In the genomic region with DNA sequence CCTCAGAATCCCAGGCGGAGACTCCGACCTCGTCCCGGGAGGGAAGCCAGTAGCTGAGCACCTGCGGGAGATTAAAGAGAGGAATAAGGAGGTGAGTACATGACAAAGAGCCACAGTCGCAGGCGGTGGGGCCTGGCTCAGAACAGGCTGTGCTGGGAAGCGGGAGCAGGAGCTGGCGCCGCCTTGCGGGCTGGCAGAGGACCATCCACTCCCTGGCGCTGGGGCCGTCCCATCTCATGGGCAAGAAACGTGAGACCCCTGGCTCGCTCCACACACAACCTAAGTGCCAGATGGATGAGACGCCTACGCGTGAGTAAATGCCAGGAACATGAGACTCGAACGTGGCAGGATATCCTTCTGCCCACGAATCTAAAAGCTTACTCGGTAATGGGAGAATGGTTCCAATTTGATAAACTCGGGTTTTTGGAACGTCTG, we compare ENCODE assay signal across 2 cellular contexts.
TF ChIP-seq lines count a peak whose summit lies in the region.

No MANE protein-coding gene starts in this region.

TF ChIP-seq in HEK293, 187 proteins besides CTCF, POLR2A, EP300 and RAD21 (continued from another document and continues in another):
- TF ChIP-seq ZNF280D (tag by site-specific recombination; IDR thresholded peaks at IDR 0.05) (no peak), ZNF747 (tag by site-specific recombination; IDR thresholded peaks at IDR 0.05) (no peak), ZNF600 (tag by site-specific recombination; IDR thresholded peaks at IDR 0.05) (peak; percentile 70; the same call in 1 of the 2 replicates), ZBTB26 (tag by site-specific recombination; optimal IDR thresholded peaks at IDR 0.05) (peak; percentile 20), ZIC2 (tag by site-specific recombination; IDR thresholded peaks at IDR 0.05) (peak; percentile 36), ZNF23 (tag by site-specific recombination; IDR thresholded peaks at IDR 0.05; ENCODE audit: borderline replicate concordance) (no peak), KLF10 (tag by site-specific recombination; IDR thresholded peaks at IDR 0.05) (no peak), PRDM1 (tag by site-specific recombination; IDR thresholded peaks at IDR 0.05) (no peak), ZBTB44 (tag by site-specific recombination; IDR thresholded peaks at IDR 0.05) (no peak)
- TF ChIP-seq, protein P1, sequence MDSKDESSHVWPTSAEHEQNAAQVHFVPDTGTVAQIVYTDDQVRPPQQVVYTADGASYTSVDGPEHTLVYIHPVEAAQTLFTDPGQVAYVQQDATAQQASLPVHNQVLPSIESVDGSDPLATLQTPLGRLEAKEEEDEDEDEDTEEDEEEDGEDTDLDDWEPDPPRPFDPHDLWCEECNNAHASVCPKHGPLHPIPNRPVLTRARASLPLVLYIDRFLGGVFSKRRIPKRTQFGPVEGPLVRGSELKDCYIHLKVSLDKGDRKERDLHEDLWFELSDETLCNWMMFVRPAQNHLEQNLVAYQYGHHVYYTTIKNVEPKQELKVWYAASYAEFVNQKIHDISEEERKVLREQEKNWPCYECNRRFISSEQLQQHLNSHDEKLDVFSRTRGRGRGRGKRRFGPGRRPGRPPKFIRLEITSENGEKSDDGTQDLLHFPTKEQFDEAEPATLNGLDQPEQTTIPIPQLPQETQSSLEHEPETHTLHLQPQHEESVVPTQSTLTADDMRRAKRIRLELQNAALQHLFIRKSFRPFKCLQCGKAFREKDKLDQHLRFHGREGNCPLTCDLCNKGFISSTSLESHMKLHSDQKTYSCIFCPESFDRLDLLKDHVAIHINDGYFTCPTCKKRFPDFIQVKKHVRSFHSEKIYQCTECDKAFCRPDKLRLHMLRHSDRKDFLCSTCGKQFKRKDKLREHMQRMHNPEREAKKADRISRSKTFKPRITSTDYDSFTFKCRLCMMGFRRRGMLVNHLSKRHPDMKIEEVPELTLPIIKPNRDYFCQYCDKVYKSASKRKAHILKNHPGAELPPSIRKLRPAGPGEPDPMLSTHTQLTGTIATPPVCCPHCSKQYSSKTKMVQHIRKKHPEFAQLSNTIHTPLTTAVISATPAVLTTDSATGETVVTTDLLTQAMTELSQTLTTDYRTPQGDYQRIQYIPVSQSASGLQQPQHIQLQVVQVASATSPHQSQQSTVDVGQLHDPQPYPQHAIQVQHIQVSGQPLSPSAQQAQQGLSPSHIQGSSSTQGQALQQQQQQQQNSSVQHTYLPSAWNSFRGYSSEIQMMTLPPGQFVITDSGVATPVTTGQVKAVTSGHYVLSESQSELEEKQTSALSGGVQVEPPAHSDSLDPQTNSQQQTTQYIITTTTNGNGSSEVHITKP (tag by site-specific recombination; IDR thresholded peaks at IDR 0.05): peak; percentile 45; the same call in 1 of the 2 replicates

TF ChIP-seq in SK-N-SH, 30 proteins besides CTCF, POLR2A, EP300 and RAD21 (continued from another document):
- TF ChIP-seq, protein P2, sequence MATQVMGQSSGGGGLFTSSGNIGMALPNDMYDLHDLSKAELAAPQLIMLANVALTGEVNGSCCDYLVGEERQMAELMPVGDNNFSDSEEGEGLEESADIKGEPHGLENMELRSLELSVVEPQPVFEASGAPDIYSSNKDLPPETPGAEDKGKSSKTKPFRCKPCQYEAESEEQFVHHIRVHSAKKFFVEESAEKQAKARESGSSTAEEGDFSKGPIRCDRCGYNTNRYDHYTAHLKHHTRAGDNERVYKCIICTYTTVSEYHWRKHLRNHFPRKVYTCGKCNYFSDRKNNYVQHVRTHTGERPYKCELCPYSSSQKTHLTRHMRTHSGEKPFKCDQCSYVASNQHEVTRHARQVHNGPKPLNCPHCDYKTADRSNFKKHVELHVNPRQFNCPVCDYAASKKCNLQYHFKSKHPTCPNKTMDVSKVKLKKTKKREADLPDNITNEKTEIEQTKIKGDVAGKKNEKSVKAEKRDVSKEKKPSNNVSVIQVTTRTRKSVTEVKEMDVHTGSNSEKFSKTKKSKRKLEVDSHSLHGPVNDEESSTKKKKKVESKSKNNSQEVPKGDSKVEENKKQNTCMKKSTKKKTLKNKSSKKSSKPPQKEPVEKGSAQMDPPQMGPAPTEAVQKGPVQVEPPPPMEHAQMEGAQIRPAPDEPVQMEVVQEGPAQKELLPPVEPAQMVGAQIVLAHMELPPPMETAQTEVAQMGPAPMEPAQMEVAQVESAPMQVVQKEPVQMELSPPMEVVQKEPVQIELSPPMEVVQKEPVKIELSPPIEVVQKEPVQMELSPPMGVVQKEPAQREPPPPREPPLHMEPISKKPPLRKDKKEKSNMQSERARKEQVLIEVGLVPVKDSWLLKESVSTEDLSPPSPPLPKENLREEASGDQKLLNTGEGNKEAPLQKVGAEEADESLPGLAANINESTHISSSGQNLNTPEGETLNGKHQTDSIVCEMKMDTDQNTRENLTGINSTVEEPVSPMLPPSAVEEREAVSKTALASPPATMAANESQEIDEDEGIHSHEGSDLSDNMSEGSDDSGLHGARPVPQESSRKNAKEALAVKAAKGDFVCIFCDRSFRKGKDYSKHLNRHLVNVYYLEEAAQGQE (IDR thresholded peaks at IDR 0.05; ENCODE audit: low read depth, low read length): 0 out of 2 replicates have a peak, but pooled peaks have one; percentile 12
- TF ChIP-seq TCF12 (IDR thresholded peaks at IDR 0.05) (peak; percentile 52; the same call in 1 of the 2 replicates), RXRA (IDR thresholded peaks at IDR 0.05; ENCODE audit: borderline replicate concordance, low read depth) (no peak), YY1 (IDR thresholded peaks at IDR 0.05; ENCODE audit: low read depth) (no peak), SIN3A (IDR thresholded peaks at IDR 0.05; ENCODE audit: borderline replicate concordance, low read depth, low read length) (no peak), TAF1 (IDR thresholded peaks at IDR 0.05; ENCODE audit: borderline replicate concordance, low read depth, low read length) (peak; percentile 17; the same call in 1 of the 2 replicates), RCOR1 (IDR thresholded peaks at IDR 0.05; ENCODE audit: low read length) (peak; percentile 57; the same call in 1 of the 2 replicates), FOXJ3 (CRISPR knock-in tag; IDR thresholded peaks at IDR 0.05) (no peak), MEF2A (IDR thresholded peaks at IDR 0.05; ENCODE audit: borderline replicate concordance, low read depth) (no peak), JUND (IDR thresholded peaks at IDR 0.05) (no peak), FOXM1 (IDR thresholded peaks at IDR 0.05; ENCODE audit: low read depth) (no peak), ELF1 (IDR thresholded peaks at IDR 0.05) (no peak), GATA2 (CRISPR knock-in tag; IDR thresholded peaks at IDR 0.05) (no peak), NRF1 (IDR thresholded peaks at IDR 0.05; ENCODE audit: low read depth, low read length) (0 out of 2 replicates have a peak, but pooled peaks have one; percentile 19), IRF3 (IDR thresholded peaks at IDR 0.05; ENCODE audit: low read depth, low read length) (no peak)
